Comparison of ENCODE assay signal across 1 cellular context in the genomic region with DNA sequence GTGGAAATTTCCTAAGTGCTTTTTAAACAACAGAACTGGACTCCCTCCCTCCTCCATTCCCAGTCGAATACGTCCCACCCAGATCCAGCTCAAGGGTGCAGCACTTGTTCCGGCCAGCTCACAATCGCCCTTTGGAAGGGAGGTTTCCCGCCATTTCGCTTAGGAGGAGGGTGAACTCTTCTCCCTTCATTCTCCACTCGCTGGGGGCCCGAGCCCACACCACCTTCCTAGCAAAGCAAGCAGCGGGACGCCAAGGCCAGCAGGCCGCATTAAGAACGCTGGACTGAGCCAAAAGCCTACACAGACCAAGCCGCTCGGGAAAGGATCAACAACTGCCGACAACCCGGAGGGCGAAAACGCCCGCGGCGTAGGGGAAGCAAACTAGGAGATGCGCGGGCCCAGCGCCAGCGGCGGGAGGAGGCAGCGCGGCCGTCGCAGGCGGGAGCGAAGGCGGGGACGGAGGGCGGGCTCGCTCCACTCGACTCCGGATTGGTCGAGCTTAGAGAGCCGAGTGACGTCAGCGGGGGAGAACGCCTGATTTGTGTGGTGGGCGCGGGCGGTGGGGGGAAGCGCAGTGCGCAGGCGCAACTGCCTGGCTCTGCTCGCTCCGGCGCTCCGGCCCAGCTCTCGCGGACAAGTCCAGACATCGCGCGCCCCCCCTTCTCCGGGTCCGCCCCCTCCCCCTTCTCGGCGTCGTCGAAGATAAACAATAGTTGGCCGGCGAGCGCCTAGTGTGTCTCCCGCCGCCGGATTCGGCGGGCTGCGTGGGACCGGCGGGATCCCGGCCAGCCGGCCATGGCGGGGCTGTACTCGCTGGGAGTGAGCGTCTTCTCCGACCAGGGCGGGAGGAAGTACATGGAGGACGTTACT.
TF ChIP-seq lines count a peak whose summit lies in the region.

A gene (plus strand): TSS at position 574 of the 870 bp plus-strand sequence. CDS start 222 bp downstream, at position 796.

TF ChIP-seq in HEK293, 187 proteins besides CTCF, POLR2A, EP300 and RAD21 (continued from another document and continues in another):
- TF ChIP-seq, protein P1, sequence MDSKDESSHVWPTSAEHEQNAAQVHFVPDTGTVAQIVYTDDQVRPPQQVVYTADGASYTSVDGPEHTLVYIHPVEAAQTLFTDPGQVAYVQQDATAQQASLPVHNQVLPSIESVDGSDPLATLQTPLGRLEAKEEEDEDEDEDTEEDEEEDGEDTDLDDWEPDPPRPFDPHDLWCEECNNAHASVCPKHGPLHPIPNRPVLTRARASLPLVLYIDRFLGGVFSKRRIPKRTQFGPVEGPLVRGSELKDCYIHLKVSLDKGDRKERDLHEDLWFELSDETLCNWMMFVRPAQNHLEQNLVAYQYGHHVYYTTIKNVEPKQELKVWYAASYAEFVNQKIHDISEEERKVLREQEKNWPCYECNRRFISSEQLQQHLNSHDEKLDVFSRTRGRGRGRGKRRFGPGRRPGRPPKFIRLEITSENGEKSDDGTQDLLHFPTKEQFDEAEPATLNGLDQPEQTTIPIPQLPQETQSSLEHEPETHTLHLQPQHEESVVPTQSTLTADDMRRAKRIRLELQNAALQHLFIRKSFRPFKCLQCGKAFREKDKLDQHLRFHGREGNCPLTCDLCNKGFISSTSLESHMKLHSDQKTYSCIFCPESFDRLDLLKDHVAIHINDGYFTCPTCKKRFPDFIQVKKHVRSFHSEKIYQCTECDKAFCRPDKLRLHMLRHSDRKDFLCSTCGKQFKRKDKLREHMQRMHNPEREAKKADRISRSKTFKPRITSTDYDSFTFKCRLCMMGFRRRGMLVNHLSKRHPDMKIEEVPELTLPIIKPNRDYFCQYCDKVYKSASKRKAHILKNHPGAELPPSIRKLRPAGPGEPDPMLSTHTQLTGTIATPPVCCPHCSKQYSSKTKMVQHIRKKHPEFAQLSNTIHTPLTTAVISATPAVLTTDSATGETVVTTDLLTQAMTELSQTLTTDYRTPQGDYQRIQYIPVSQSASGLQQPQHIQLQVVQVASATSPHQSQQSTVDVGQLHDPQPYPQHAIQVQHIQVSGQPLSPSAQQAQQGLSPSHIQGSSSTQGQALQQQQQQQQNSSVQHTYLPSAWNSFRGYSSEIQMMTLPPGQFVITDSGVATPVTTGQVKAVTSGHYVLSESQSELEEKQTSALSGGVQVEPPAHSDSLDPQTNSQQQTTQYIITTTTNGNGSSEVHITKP (tag by site-specific recombination; IDR thresholded peaks at IDR 0.05) = peak; percentile 97
- TF ChIP-seq ZNF169 (tag by site-specific recombination; IDR thresholded peaks at IDR 0.05) (no peak), ZNF677 (tag by site-specific recombination; IDR thresholded peaks at IDR 0.05) (no peak), ZSCAN30 (tag by site-specific recombination; IDR thresholded peaks at IDR 0.05) (peak; percentile 60), ZNF600 (tag by site-specific recombination; IDR thresholded peaks at IDR 0.05) (peak; percentile 100), YY1 (tag by site-specific recombination; IDR thresholded peaks at IDR 0.05) (peak; percentile 67), ZNF404 (tag by site-specific recombination; IDR thresholded peaks at IDR 0.05) (no peak), ZNF701 (tag by site-specific recombination; IDR thresholded peaks at IDR 0.05) (no peak), ZNF175 (tag by site-specific recombination; IDR thresholded peaks at IDR 0.05) (no peak), ZNF610 (tag by site-specific recombination; IDR thresholded peaks at IDR 0.05; ENCODE audit: borderline replicate concordance) (peak; percentile 88), ZNF10 (tag by site-specific recombination; IDR thresholded peaks at IDR 0.05) (peak; percentile 47; the same call in 1 of the 2 replicates), ZNF350 (tag by site-specific recombination; IDR thresholded peaks at IDR 0.05) (no peak), ZNF791 (tag by site-specific recombination; IDR thresholded peaks at IDR 0.05) (no peak), ZNF19 (tag by site-specific recombination; IDR thresholded peaks at IDR 0.05; ENCODE audit: low read depth) (no peak), OVOL3 (tag by site-specific recombination; IDR thresholded peaks at IDR 0.05) (peak; percentile 18; the same call in 1 of the 2 replicates), OSR2 (tag by site-specific recombination; IDR thresholded peaks at IDR 0.05) (peak; percentile 48), ZNF184 (tag by site-specific recombination; IDR thresholded peaks at IDR 0.05) (no peak), ZBTB21 (tag by site-specific recombination; IDR thresholded peaks at IDR 0.05) (peak; percentile 71), ZNF792 (tag by site-specific recombination; IDR thresholded peaks at IDR 0.05) (peak; percentile 36; the same call in 1 of the 2 replicates), FEZF1 (tag by site-specific recombination; IDR thresholded peaks at IDR 0.05) (peak; percentile 47; the same call in 1 of the 2 replicates), ZNF473 (tag by site-specific recombination; IDR thresholded peaks at IDR 0.05) (no peak), HOXD13 (CRISPR knock-in tag; IDR thresholded peaks at IDR 0.05; ENCODE audit: borderline replicate concordance) (no peak), ZNF621 (tag by site-specific recombination; IDR thresholded peaks at IDR 0.05) (no peak), HOXA7 (CRISPR knock-in tag; IDR thresholded peaks at IDR 0.05; ENCODE audit: borderline replicate concordance) (no peak), ZNF585B (tag by site-specific recombination; IDR thresholded peaks at IDR 0.05) (no peak), TRIM28 (IDR thresholded peaks at IDR 0.05; ENCODE audit: borderline replicate concordance, low read length) (no peak)
- TF ChIP-seq, protein P2, sequence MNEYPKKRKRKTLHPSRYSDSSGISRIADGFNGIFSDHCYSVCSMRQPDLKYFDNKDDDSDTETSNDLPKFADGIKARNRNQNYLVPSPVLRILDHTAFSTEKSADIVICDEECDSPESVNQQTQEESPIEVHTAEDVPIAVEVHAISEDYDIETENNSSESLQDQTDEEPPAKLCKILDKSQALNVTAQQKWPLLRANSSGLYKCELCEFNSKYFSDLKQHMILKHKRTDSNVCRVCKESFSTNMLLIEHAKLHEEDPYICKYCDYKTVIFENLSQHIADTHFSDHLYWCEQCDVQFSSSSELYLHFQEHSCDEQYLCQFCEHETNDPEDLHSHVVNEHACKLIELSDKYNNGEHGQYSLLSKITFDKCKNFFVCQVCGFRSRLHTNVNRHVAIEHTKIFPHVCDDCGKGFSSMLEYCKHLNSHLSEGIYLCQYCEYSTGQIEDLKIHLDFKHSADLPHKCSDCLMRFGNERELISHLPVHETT (tag by site-specific recombination; IDR thresholded peaks at IDR 0.05) = peak; percentile 83
- TF ChIP-seq, protein P3, sequence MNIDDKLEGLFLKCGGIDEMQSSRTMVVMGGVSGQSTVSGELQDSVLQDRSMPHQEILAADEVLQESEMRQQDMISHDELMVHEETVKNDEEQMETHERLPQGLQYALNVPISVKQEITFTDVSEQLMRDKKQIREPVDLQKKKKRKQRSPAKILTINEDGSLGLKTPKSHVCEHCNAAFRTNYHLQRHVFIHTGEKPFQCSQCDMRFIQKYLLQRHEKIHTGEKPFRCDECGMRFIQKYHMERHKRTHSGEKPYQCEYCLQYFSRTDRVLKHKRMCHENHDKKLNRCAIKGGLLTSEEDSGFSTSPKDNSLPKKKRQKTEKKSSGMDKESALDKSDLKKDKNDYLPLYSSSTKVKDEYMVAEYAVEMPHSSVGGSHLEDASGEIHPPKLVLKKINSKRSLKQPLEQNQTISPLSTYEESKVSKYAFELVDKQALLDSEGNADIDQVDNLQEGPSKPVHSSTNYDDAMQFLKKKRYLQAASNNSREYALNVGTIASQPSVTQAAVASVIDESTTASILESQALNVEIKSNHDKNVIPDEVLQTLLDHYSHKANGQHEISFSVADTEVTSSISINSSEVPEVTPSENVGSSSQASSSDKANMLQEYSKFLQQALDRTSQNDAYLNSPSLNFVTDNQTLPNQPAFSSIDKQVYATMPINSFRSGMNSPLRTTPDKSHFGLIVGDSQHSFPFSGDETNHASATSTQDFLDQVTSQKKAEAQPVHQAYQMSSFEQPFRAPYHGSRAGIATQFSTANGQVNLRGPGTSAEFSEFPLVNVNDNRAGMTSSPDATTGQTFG (tag by site-specific recombination; IDR thresholded peaks at IDR 0.05; ENCODE audit: borderline replicate concordance) = no peak
- TF ChIP-seq, protein P4, sequence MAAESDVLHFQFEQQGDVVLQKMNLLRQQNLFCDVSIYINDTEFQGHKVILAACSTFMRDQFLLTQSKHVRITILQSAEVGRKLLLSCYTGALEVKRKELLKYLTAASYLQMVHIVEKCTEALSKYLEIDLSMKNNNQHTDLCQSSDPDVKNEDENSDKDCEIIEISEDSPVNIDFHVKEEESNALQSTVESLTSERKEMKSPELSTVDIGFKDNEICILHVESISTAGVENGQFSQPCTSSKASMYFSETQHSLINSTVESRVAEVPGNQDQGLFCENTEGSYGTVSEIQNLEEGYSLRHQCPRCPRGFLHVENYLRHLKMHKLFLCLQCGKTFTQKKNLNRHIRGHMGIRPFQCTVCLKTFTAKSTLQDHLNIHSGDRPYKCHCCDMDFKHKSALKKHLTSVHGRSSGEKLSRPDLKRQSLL (tag by site-specific recombination; IDR thresholded peaks at IDR 0.05) = peak; percentile 68; the same call in 1 of the 2 replicates
- TF ChIP-seq, protein P5, sequence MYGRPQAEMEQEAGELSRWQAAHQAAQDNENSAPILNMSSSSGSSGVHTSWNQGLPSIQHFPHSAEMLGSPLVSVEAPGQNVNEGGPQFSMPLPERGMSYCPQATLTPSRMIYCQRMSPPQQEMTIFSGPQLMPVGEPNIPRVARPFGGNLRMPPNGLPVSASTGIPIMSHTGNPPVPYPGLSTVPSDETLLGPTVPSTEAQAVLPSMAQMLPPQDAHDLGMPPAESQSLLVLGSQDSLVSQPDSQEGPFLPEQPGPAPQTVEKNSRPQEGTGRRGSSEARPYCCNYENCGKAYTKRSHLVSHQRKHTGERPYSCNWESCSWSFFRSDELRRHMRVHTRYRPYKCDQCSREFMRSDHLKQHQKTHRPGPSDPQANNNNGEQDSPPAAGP (tag by site-specific recombination; IDR thresholded peaks at IDR 0.05) = peak; percentile 94
- TF ChIP-seq, protein P6, sequence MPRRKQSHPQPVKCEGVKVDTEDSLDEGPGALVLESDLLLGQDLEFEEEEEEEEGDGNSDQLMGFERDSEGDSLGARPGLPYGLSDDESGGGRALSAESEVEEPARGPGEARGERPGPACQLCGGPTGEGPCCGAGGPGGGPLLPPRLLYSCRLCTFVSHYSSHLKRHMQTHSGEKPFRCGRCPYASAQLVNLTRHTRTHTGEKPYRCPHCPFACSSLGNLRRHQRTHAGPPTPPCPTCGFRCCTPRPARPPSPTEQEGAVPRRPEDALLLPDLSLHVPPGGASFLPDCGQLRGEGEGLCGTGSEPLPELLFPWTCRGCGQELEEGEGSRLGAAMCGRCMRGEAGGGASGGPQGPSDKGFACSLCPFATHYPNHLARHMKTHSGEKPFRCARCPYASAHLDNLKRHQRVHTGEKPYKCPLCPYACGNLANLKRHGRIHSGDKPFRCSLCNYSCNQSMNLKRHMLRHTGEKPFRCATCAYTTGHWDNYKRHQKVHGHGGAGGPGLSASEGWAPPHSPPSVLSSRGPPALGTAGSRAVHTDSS (tag by site-specific recombination; IDR thresholded peaks at IDR 0.05) = peak; percentile 44; the same call in 1 of the 2 replicates
- TF ChIP-seq, protein P7, sequence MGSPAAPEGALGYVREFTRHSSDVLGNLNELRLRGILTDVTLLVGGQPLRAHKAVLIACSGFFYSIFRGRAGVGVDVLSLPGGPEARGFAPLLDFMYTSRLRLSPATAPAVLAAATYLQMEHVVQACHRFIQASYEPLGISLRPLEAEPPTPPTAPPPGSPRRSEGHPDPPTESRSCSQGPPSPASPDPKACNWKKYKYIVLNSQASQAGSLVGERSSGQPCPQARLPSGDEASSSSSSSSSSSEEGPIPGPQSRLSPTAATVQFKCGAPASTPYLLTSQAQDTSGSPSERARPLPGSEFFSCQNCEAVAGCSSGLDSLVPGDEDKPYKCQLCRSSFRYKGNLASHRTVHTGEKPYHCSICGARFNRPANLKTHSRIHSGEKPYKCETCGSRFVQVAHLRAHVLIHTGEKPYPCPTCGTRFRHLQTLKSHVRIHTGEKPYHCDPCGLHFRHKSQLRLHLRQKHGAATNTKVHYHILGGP (tag by site-specific recombination; IDR thresholded peaks at IDR 0.05) = no peak
- TF ChIP-seq, protein P8, sequence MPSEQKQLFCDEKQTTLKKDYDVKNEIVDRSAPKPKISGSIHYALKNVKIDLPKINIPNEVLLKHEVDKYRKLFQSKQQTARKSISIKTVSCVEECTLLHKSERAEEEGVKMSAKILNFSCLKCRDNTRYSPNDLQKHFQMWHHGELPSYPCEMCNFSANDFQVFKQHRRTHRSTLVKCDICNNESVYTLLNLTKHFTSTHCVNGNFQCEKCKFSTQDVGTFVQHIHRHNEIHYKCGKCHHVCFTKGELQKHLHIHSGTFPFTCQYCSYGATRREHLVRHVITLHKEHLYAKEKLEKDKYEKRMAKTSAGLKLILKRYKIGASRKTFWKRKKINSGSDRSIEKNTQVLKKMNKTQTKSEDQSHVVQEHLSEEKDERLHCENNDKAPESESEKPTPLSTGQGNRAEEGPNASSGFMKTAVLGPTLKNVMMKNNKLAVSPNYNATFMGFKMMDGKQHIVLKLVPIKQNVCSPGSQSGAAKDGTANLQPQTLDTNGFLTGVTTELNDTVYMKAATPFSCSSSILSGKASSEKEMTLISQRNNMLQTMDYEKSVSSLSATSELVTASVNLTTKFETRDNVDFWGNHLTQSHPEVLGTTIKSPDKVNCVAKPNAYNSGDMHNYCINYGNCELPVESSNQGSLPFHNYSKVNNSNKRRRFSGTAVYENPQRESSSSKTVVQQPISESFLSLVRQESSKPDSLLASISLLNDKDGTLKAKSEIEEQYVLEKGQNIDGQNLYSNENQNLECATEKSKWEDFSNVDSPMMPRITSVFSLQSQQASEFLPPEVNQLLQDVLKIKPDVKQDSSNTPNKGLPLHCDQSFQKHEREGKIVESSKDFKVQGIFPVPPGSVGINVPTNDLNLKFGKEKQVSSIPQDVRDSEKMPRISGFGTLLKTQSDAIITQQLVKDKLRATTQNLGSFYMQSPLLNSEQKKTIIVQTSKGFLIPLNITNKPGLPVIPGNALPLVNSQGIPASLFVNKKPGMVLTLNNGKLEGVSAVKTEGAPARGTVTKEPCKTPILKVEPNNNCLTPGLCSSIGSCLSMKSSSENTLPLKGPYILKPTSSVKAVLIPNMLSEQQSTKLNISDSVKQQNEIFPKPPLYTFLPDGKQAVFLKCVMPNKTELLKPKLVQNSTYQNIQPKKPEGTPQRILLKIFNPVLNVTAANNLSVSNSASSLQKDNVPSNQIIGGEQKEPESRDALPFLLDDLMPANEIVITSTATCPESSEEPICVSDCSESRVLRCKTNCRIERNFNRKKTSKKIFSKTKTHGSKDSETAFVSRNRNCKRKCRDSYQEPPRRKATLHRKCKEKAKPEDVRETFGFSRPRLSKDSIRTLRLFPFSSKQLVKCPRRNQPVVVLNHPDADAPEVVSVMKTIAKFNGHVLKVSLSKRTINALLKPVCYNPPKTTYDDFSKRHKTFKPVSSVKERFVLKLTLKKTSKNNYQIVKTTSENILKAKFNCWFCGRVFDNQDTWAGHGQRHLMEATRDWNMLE (tag by site-specific recombination; conservative IDR thresholded peaks at IDR 0.05; ENCODE audit: low read depth) = no peak
